Comparison of ENCODE assay signal across 1 cellular context in the genomic region with DNA sequence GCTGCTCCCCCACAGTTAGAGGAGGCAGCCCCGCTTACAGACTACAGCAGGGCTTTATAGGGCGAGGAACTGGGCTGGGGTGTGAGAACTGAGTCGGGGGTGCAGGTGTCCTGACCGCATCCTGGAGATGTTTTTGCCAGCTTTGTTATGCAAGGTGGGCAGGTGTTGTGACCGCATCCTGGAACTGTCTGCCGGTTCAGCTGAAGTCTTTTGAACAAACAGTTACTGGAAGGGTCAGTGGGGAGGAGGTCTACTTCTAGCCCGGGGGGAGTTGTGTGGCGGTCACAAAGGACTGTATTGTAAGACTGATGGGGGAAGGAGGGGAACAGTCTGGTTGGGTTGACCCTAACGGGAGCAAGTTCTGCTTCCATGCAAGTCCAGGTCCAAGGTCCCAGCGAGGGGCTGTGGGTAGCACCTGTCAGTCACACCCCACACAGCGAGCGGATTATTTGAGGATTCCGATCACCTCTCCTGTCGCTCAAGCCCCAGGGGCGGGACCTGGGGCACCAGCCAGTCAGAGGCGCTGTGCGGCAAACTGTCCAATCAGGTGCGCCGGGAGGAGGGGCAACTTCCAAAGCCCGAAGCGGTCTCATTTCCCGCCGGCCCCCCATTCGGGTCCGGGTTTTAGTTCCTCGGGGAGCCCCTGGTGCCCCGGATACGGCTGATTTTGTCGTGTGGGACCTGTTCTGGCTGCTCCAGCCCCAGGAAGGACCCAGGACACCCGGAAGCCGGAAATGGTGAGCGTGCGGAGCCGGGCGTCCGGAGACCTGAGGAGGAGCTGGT.
TF ChIP-seq lines count a peak whose summit lies in the region.

Gene ZNF101, plus strand, starts transcription at position 610 of the 783 bp plus-strand sequence. Its CDS starts 125 bp downstream, at position 735.

TF ChIP-seq in GM23338, 12 proteins besides CTCF, POLR2A, EP300 and RAD21 (continued from another document):
- TF ChIP-seq, protein P1, sequence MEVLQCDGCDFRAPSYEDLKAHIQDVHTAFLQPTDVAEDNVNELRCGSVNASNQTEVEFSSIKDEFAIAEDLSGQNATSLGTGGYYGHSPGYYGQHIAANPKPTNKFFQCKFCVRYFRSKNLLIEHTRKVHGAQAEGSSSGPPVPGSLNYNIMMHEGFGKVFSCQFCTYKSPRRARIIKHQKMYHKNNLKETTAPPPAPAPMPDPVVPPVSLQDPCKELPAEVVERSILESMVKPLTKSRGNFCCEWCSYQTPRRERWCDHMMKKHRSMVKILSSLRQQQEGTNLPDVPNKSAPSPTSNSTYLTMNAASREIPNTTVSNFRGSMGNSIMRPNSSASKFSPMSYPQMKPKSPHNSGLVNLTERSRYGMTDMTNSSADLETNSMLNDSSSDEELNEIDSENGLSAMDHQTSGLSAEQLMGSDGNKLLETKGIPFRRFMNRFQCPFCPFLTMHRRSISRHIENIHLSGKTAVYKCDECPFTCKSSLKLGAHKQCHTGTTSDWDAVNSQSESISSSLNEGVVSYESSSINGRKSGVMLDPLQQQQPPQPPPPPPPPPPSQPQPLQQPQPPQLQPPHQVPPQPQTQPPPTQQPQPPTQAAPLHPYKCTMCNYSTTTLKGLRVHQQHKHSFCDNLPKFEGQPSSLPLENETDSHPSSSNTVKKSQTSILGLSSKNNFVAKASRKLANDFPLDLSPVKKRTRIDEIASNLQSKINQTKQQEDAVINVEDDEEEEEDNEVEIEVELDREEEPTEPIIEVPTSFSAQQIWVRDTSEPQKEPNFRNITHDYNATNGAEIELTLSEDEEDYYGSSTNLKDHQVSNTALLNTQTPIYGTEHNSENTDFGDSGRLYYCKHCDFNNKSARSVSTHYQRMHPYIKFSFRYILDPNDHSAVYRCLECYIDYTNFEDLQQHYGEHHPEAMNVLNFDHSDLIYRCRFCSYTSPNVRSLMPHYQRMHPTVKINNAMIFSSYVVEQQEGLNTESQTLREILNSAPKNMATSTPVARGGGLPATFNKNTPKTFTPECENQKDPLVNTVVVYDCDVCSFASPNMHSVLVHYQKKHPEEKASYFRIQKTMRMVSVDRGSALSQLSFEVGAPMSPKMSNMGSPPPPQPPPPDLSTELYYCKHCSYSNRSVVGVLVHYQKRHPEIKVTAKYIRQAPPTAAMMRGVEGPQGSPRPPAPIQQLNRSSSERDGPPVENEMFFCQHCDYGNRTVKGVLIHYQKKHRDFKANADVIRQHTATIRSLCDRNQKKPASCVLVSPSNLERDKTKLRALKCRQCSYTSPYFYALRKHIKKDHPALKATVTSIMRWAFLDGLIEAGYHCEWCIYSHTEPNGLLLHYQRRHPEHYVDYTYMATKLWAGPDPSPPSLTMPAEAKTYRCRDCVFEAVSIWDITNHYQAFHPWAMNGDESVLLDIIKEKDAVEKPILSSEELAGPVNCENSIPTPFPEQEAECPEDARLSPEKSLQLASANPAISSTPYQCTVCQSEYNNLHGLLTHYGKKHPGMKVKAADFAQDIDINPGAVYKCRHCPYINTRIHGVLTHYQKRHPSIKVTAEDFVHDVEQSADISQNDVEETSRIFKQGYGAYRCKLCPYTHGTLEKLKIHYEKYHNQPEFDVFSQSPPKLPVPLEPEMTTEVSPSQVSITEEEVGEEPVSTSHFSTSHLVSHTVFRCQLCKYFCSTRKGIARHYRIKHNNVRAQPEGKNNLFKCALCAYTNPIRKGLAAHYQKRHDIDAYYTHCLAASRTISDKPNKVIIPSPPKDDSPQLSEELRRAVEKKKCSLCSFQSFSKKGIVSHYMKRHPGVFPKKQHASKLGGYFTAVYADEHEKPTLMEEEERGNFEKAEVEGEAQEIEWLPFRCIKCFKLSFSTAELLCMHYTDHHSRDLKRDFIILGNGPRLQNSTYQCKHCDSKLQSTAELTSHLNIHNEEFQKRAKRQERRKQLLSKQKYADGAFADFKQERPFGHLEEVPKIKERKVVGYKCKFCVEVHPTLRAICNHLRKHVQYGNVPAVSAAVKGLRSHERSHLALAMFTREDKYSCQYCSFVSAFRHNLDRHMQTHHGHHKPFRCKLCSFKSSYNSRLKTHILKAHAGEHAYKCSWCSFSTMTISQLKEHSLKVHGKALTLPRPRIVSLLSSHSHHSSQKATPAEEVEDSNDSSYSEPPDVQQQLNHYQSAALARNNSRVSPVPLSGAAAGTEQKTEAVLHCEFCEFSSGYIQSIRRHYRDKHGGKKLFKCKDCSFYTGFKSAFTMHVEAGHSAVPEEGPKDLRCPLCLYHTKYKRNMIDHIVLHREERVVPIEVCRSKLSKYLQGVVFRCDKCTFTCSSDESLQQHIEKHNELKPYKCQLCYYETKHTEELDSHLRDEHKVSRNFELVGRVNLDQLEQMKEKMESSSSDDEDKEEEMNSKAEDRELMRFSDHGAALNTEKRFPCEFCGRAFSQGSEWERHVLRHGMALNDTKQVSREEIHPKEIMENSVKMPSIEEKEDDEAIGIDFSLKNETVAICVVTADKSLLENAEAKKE (CRISPR knock-in tag; IDR thresholded peaks at IDR 0.05) = no peak
- TF ChIP-seq POLR2AphosphoS5 (IDR thresholded peaks at IDR 0.05; ENCODE audit: low read depth) (peak; percentile 92), REST (IDR thresholded peaks at IDR 0.05; ENCODE audit: unreplicated experiment) (no peak), CREB1 (CRISPR knock-in tag; IDR thresholded peaks at IDR 0.05; ENCODE audit: low read depth) (peak; percentile 35; the same call in 1 of the 2 replicates)
